22 cellular contexts compared by ENCODE assay signal in genomic region chr20:47796952-47797351, GRCh38.
"Had no signal": no experiment of that assay in that cellular context is flagged by ENCODE, and none has a peak within 500 bp of the region (broad histone marks: within the 10 kb centered on the region; RNA-seq: fewer than 3 reads in every experiment).

No MANE protein-coding gene starts in this region.

- H3K9me3 ChIP-seq: MG63, SJCRH30 had no signal

- H3K27me3 ChIP-seq: MG63, SJCRH30 had no signal

- H3K36me3 ChIP-seq: MG63, SJCRH30 had no signal

- H3K27ac ChIP-seq: SJCRH30 had no signal

- ATAC-seq: HepG2, Panc1, PC-3, SK-N-SH treated with all-trans-retinoic acid at 6 μM for 48 hours had no signal

- DNase-seq: IMR-90, Karpas-422, KG1, MG63, NCI-H1092 treated with DMSO at 0.1 percent for 48 hours, NCI-H1436, NCI-H187, NCI-H2029, NCI-H2081 treated with DMSO at 0.1 percent for 48 hours, NCI-H2171, NCI-H226, NCI-H446, NCI-H510A, NCI-H524 treated with DMSO at 0.1 percent for 48 hours, NCI-H69, NCI-H774, PC-3, SHP77 treated with DMSO at 0.1 percent for 48 hours, SJCRH30 had no signal

- H3K4me3 ChIP-seq: MG63, SJCRH30 had no signal
